ENCODE assay signal across 8 cellular contexts in the genomic region with DNA sequence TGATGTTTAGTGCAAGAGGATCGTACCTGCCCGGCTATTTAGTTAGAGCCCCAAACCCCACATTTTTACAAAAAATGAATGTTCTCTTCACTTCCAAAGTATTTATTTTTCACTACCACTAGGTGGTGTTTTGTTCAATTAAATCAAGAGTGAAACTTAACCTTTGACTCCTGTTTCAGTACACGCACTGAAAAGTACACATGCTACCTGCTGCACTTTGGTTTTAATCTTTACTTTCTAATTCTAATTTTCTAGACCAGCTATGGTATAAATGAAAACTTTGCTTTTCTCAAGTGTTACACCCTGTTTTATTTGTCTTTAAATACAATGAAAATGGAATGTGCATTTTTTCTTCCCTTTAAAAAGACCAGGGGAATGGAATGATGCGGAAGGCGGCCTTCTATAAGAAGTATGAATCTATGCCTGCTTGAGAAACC. TPM values are rescaled to one million over a fixed set of nuclear protein-coding genes. Genes with fewer than 3 reads are reported as not detected.
DNase-seq lines count a peak whose midpoint lies in the region; ATAC-seq and TF ChIP-seq lines count a peak whose summit lies in the region.

No MANE protein-coding gene starts in this region.

- no peak overlapping the region for H3K4me3 ChIP-seq in fibroblast of lung (replicated peaks in 1 of 4; ENCODE audit: control extremely low read depth in 1 of 4, insufficient read depth in 1 of 4, low read depth in 3 of 4, low read length in 4 of 4)
- H3K4me3 ChIP-seq in smooth muscle cell: no peak overlapping the region

- H2AFZ ChIP-seq in fibroblast of lung (ENCODE audit: low read length): no peak overlapping the region
- no peak overlapping the region for H2AFZ ChIP-seq in smooth muscle cell (ENCODE audit: low read depth)

- no peak overlapping the region for H3K4me3 Mint-ChIP-seq in activated CD8-positive, alpha-beta memory T cell treated with anti-CD3 and anti-CD28 coated beads, Interleukin-2, amount 10 ng/mL, durations not matched to agents 7 days and 5 days

- H3K9me3 ChIP-seq in fibroblast of lung (ENCODE audit: control insufficient read depth, insufficient read depth, low read depth, low read length): no peaks in the 10 kb centered on the region
- no peaks in the 10 kb centered on the region for H3K9me3 ChIP-seq in smooth muscle cell (replicated peaks; ENCODE audit: low read depth)

- WGBS in smooth muscle cell (ENCODE audit: low lambda C conversion rate): 81% methylated on average over 5 of the region's 5 CpGs

- H3K9ac ChIP-seq in fibroblast of lung (ENCODE audit: insufficient read depth, low read length): no peak overlapping the region
- no peak overlapping the region for H3K9ac ChIP-seq in smooth muscle cell (ENCODE audit: low read depth)

- H3K4me1 ChIP-seq in fibroblast of lung (ENCODE audit: control insufficient read depth, extremely low read depth, insufficient read depth, low read length) (no peaks in the 10 kb centered on the region), smooth muscle cell (ENCODE audit: low read depth) (no peaks in the 10 kb centered on the region)

- H3K27ac ChIP-seq in fibroblast of lung (ENCODE audit: insufficient read depth, low read length) (no peak overlapping the region), smooth muscle cell (ENCODE audit: low read depth) (no peak overlapping the region)

- H3K79me2 ChIP-seq in fibroblast of lung (ENCODE audit: control insufficient read depth, insufficient read depth, low read length) (no peaks in the 10 kb centered on the region), smooth muscle cell (ENCODE audit: low read depth) (no peaks in the 10 kb centered on the region)

- H3K27ac Mint-ChIP-seq in activated CD8-positive, alpha-beta memory T cell treated with anti-CD3 and anti-CD28 coated beads, Interleukin-2, amount 10 ng/mL, durations not matched to agents 7 days and 5 days: peak overlapping the region; percentile 53

- no peak for DNase-seq in activated CD8-positive, alpha-beta memory T cell treated with anti-CD3 and anti-CD28 coated beads, Interleukin-2, amount 10 ng/mL, durations not matched to agents 7 days and 5 days
- DNase-seq in activated CD8-positive, alpha-beta memory T cell treated with anti-CD3 and anti-CD28 coated beads for 24 hours: no peak
- DNase-seq in fibroblast of lung (ENCODE audit: low read depth in 2 of 2): peak; percentile 28 to 52
- no peak for DNase-seq in smooth muscle cell (lab: John Stamatoyannopoulos, UW; ENCODE audit: unreplicated experiment)

- ATAC-seq in activated CD8-positive, alpha-beta memory T cell treated with anti-CD3 and anti-CD28 coated beads, Interleukin-2, amount 10 ng/mL, durations not matched to agents 7 days and 5 days: peak; percentile 49
- peak; percentile 75 for ATAC-seq in HG03571 (IDR thresholded peaks at IDR 0.05; ENCODE audit: unreplicated experiment)
- peak; percentile 60 for ATAC-seq in SK-N-SH treated with all-trans-retinoic acid at 6 μM for 48 hours
- no peak for ATAC-seq in HG02852 (IDR thresholded peaks at IDR 0.05; ENCODE audit: unreplicated experiment)
- ATAC-seq in HG03045 (IDR thresholded peaks at IDR 0.05; ENCODE audit: unreplicated experiment): no peak

- H3K27me3 ChIP-seq in fibroblast of lung (ENCODE audit: control insufficient read depth, insufficient read depth, low read length): no peaks in the 10 kb centered on the region
- H3K27me3 ChIP-seq in smooth muscle cell (ENCODE audit: low read depth): no peaks in the 10 kb centered on the region

- no peaks in the 10 kb centered on the region for H3F3A ChIP-seq in smooth muscle cell (ENCODE audit: low read depth)

- no peaks in the 10 kb centered on the region for H4K20me1 ChIP-seq in fibroblast of lung (ENCODE audit: control insufficient read depth, extremely low read depth, insufficient read depth, low read length)
- no peaks in the 10 kb centered on the region for H4K20me1 ChIP-seq in smooth muscle cell (ENCODE audit: low read depth)

- TF ChIP-seq CTCF in fibroblast of lung (conservative IDR thresholded peaks at IDR 0.05 in 1 of 2, IDR thresholded peaks at IDR 0.05 in 1 of 2; ENCODE audit: low read depth in 1 of 2, low read length in 2 of 2): peak in 1 of 2 donors; percentile 40
- TF ChIP-seq CTCF in smooth muscle cell (IDR thresholded peaks at IDR 0.05; ENCODE audit: borderline replicate concordance, insufficient read depth, poor library complexity, severe bottlenecking): peak; percentile 49

- no peaks in the 10 kb centered on the region for H3K27me3 Mint-ChIP-seq in activated CD8-positive, alpha-beta memory T cell treated with anti-CD3 and anti-CD28 coated beads, Interleukin-2, amount 10 ng/mL, durations not matched to agents 7 days and 5 days

- H3K36me3 ChIP-seq in fibroblast of lung (ENCODE audit: control insufficient read depth, insufficient read depth, low read length) (no peaks in the 10 kb centered on the region), smooth muscle cell (ENCODE audit: low read depth) (no peaks in the 10 kb centered on the region)

- H3K36me3 Mint-ChIP-seq in activated CD8-positive, alpha-beta memory T cell treated with anti-CD3 and anti-CD28 coated beads, Interleukin-2, amount 10 ng/mL, durations not matched to agents 7 days and 5 days: no peaks in the 10 kb centered on the region

- H3K4me2 ChIP-seq in fibroblast of lung (ENCODE audit: extremely low read depth, insufficient read depth, low read length) (no peak overlapping the region), smooth muscle cell (peak overlapping the region; percentile 69)

- no peaks in the 10 kb centered on the region for H3K9me3 Mint-ChIP-seq in activated CD8-positive, alpha-beta memory T cell treated with anti-CD3 and anti-CD28 coated beads, Interleukin-2, amount 10 ng/mL, durations not matched to agents 7 days and 5 days (ENCODE audit: low read depth)

- CTCF ChIA-PET in activated CD8-positive, alpha-beta memory T cell treated with anti-CD3 and anti-CD28 coated beads, Interleukin-2, amount 10 ng/mL, durations not matched to agents 7 days and 5 days (lab: Charles Lee): interaction anchor here (0.7 kb wide), 1 partner anchor 67 kb away, joined by 3 read pairs; no protein-coding TSS in a partner anchor

- peaks cover 8% of the 10 kb centered on the region for H3K4me1 Mint-ChIP-seq in activated CD8-positive, alpha-beta memory T cell treated with anti-CD3 and anti-CD28 coated beads, Interleukin-2, amount 10 ng/mL, durations not matched to agents 7 days and 5 days

TF ChIP-seq in SK-N-SH treated with all-trans-retinoic acid at 6 μM for 48 hours, 23 proteins besides CTCF, POLR2A, EP300 and RAD21 (continues in another document):
- TF ChIP-seq BACH2 (CRISPR knock-in tag; IDR thresholded peaks at IDR 0.05; ENCODE audit: borderline replicate concordance) (no peak), RARB (CRISPR knock-in tag; IDR thresholded peaks at IDR 0.05) (no peak), CSDC2 (CRISPR knock-in tag; IDR thresholded peaks at IDR 0.05) (no peak), ESRRG (CRISPR knock-in tag; IDR thresholded peaks at IDR 0.05) (no peak), ZNF565 (CRISPR knock-in tag; conservative IDR thresholded peaks at IDR 0.05; ENCODE audit: low read depth) (no peak), ZFP30 (CRISPR knock-in tag; IDR thresholded peaks at IDR 0.05) (no peak), SNAI2 (CRISPR knock-in tag; IDR thresholded peaks at IDR 0.05) (no peak), TOX (CRISPR knock-in tag; IDR thresholded peaks at IDR 0.05; ENCODE audit: borderline replicate concordance) (no peak), ZC3H10 (CRISPR knock-in tag; IDR thresholded peaks at IDR 0.05) (no peak), ARNTL (CRISPR knock-in tag; IDR thresholded peaks at IDR 0.05; ENCODE audit: borderline replicate concordance, low read depth) (no peak), TCF4 (CRISPR knock-in tag; IDR thresholded peaks at IDR 0.05; ENCODE audit: borderline replicate concordance) (no peak)
- TF ChIP-seq, protein P1, sequence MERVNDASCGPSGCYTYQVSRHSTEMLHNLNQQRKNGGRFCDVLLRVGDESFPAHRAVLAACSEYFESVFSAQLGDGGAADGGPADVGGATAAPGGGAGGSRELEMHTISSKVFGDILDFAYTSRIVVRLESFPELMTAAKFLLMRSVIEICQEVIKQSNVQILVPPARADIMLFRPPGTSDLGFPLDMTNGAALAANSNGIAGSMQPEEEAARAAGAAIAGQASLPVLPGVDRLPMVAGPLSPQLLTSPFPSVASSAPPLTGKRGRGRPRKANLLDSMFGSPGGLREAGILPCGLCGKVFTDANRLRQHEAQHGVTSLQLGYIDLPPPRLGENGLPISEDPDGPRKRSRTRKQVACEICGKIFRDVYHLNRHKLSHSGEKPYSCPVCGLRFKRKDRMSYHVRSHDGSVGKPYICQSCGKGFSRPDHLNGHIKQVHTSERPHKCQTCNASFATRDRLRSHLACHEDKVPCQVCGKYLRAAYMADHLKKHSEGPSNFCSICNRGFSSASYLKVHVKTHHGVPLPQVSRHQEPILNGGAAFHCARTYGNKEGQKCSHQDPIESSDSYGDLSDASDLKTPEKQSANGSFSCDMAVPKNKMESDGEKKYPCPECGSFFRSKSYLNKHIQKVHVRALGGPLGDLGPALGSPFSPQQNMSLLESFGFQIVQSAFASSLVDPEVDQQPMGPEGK (CRISPR knock-in tag; IDR thresholded peaks at IDR 0.05; ENCODE audit: borderline replicate concordance): no peak
- TF ChIP-seq, protein P2, sequence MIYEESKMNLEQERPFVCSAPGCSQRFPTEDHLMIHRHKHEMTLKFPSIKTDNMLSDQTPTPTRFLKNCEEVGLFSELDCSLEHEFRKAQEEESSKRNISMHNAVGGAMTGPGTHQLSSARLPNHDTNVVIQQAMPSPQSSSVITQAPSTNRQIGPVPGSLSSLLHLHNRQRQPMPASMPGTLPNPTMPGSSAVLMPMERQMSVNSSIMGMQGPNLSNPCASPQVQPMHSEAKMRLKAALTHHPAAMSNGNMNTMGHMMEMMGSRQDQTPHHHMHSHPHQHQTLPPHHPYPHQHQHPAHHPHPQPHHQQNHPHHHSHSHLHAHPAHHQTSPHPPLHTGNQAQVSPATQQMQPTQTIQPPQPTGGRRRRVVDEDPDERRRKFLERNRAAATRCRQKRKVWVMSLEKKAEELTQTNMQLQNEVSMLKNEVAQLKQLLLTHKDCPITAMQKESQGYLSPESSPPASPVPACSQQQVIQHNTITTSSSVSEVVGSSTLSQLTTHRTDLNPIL (CRISPR knock-in tag; IDR thresholded peaks at IDR 0.05; ENCODE audit: low read depth): no peak

RNA-seq across cellular contexts. Expression of a gene that starts 31.4 kb away (rescaled TPM):
- 1 to 10 TPM; 1.7 to 4.5 TPM for total RNA-seq in activated CD8-positive, alpha-beta memory T cell treated with anti-CD3 and anti-CD28 coated beads, Interleukin-2, amount 10 ng/mL, durations not matched to agents 7 days and 5 days
- total RNA-seq in fibroblast of lung (59.1 and 203 TPM in 2 replicates), smooth muscle cell (33.5 and 40.4 TPM in 2 replicates)
- polyA plus RNA-seq in fibroblast of lung (285 and 904 TPM in 2 replicates), smooth muscle cell (30.2 and 44.8 TPM in 2 replicates)
- 154 and 432 TPM in 2 replicates for polyA plus RNA-seq in fibroblast of lung (2012)
- polyA minus RNA-seq in fibroblast of lung (ENCODE audit: low replicate concordance): 51.6 and 216 TPM in 2 replicates

Comparison
In these comparisons a context has a peak if more than half of its experiments do, and no peak if none do; other contexts are left out.
1. ATAC-seq: peak in activated CD8-positive, alpha-beta memory T cell treated with anti-CD3 and anti-CD28 coated beads, Interleukin-2, amount 10 ng/mL, durations not matched to agents 7 days and 5 days (single experiment), HG03571 (single experiment) and SK-N-SH treated with all-trans-retinoic acid at 6 μM for 48 hours (single experiment); none in HG02852 (single experiment) and HG03045 (single experiment).
2. DNase-seq: peak in fibroblast of lung (2 of 2); none in activated CD8-positive, alpha-beta memory T cell treated with anti-CD3 and anti-CD28 coated beads, Interleukin-2, amount 10 ng/mL, durations not matched to agents 7 days and 5 days (single experiment), activated CD8-positive, alpha-beta memory T cell treated with anti-CD3 and anti-CD28 coated beads for 24 hours (single experiment) and smooth muscle cell (single experiment).